Comparison of ENCODE assay signal across 20 cellular contexts in genomic region chr1:151809625-151810556, GRCh38. TPM values are rescaled to one million over a fixed set of nuclear protein-coding genes. Genes with fewer than 3 reads are reported as not detected.
DNase-seq lines count a peak whose midpoint lies in the region; ATAC-seq and TF ChIP-seq lines count a peak whose summit lies in the region.
"Had no signal": no experiment of that assay in that cellular context is flagged by ENCODE, and none has a peak within 500 bp of the region (broad histone marks: within the 10 kb centered on the region; RNA-seq: fewer than 3 reads in every experiment).

No MANE protein-coding gene starts in this region.

- no peaks in the 10 kb centered on the region for H3K27me3 Mint-ChIP-seq in activated T-cell treated with anti-CD3 and anti-CD28 coated beads, Interleukin-2, amount 50 U/mL, for 72 hours (ENCODE audit: low read depth)
- no peaks in the 10 kb centered on the region for H3K27me3 Mint-ChIP-seq in activated T-cell treated with anti-CD3 and anti-CD28 coated beads, Interleukin-2, amount 50 U/mL, for 4 hours (ENCODE audit: low read depth)
- no peaks in the 10 kb centered on the region for H3K27me3 Mint-ChIP-seq in activated T-helper 17 cell treated with anti-CD3 and anti-CD28 coated beads, Interleukin-2, amount 50 U/mL, for 72 hours
- peaks cover 44% of the 10 kb centered on the region for H3K27me3 Mint-ChIP-seq in type B pancreatic cell
- H3K27me3 Mint-ChIP-seq: activated naive CD8-positive, alpha-beta T cell treated with anti-CD3 and anti-CD28 coated beads for 36 hours; CD4-positive, alpha-beta T cell had no signal

- peak overlapping the region; percentile 62 for H3K27ac ChIP-seq in layer of hippocampus (ENCODE audit: low read depth, low read length)
- H3K27ac ChIP-seq: hepatocyte, HL-60 had no signal

- H3K9me3 Mint-ChIP-seq in activated T-cell treated with anti-CD3 and anti-CD28 coated beads, Interleukin-2, amount 50 U/mL, for 72 hours: no peaks in the 10 kb centered on the region
- no peaks in the 10 kb centered on the region for H3K9me3 Mint-ChIP-seq in activated T-cell treated with anti-CD3 and anti-CD28 coated beads, Interleukin-2, amount 50 U/mL, for 4 hours
- no peaks in the 10 kb centered on the region for H3K9me3 Mint-ChIP-seq in activated T-helper 17 cell treated with anti-CD3 and anti-CD28 coated beads, Interleukin-2, amount 50 U/mL, for 72 hours
- H3K9me3 Mint-ChIP-seq in type B pancreatic cell: no peaks in the 10 kb centered on the region
- H3K9me3 Mint-ChIP-seq: activated CD4-positive, alpha-beta T cell treated with anti-CD3 and anti-CD28 coated beads, Interleukin-2, amount 10 ng/mL, durations not matched to agents 24 days and 14 days; activated naive CD8-positive, alpha-beta T cell treated with anti-CD3 and anti-CD28 coated beads for 36 hours; CD4-positive, alpha-beta T cell had no signal

- H3K36me3 Mint-ChIP-seq in activated T-cell treated with anti-CD3 and anti-CD28 coated beads, Interleukin-2, amount 50 U/mL, for 72 hours (ENCODE audit: insufficient read depth in 2 of 2): no peaks in the 10 kb centered on the region
- no peaks in the 10 kb centered on the region for H3K36me3 Mint-ChIP-seq in activated T-cell treated with anti-CD3 and anti-CD28 coated beads, Interleukin-2, amount 50 U/mL, for 4 hours (ENCODE audit: insufficient read depth)
- peaks cover 87% of the 10 kb centered on the region for H3K36me3 Mint-ChIP-seq in activated T-helper 17 cell treated with anti-CD3 and anti-CD28 coated beads, Interleukin-2, amount 50 U/mL, for 72 hours (ENCODE audit: low read depth)
- H3K36me3 Mint-ChIP-seq in type B pancreatic cell: no peaks in the 10 kb centered on the region
- H3K36me3 Mint-ChIP-seq: activated naive CD8-positive, alpha-beta T cell treated with anti-CD3 and anti-CD28 coated beads for 36 hours had no signal

- no peak for TF ChIP-seq CTCF in type B pancreatic cell (conservative IDR thresholded peaks at IDR 0.05)

- H3K4me3 Mint-ChIP-seq in activated T-cell treated with anti-CD3 and anti-CD28 coated beads, Interleukin-2, amount 50 U/mL, for 72 hours: no peak overlapping the region
- H3K4me3 Mint-ChIP-seq in activated T-cell treated with anti-CD3 and anti-CD28 coated beads, Interleukin-2, amount 50 U/mL, for 4 hours: no peak overlapping the region
- no peak overlapping the region for H3K4me3 Mint-ChIP-seq in activated T-helper 17 cell treated with anti-CD3 and anti-CD28 coated beads, Interleukin-2, amount 50 U/mL, for 72 hours
- H3K4me3 Mint-ChIP-seq in type B pancreatic cell: no peak overlapping the region
- H3K4me3 Mint-ChIP-seq: activated CD4-positive, alpha-beta T cell treated with anti-CD3 and anti-CD28 coated beads, Interleukin-2, amount 10 ng/mL, durations not matched to agents 24 days and 14 days; activated naive CD8-positive, alpha-beta T cell treated with anti-CD3 and anti-CD28 coated beads for 36 hours; CD4-positive, alpha-beta T cell had no signal

- peak overlapping the region; percentile 67 for H3K27ac Mint-ChIP-seq in activated T-cell treated with anti-CD3 and anti-CD28 coated beads, Interleukin-2, amount 50 U/mL, for 72 hours
- H3K27ac Mint-ChIP-seq in activated T-helper 17 cell treated with anti-CD3 and anti-CD28 coated beads, Interleukin-2, amount 50 U/mL, for 72 hours: peak overlapping the region; percentile 72
- H3K27ac Mint-ChIP-seq in type B pancreatic cell: peak overlapping the region; percentile 50
- H3K27ac Mint-ChIP-seq: activated CD4-positive, alpha-beta T cell treated with anti-CD3 and anti-CD28 coated beads, Interleukin-2, amount 10 ng/mL, durations not matched to agents 24 days and 14 days; activated naive CD8-positive, alpha-beta T cell treated with anti-CD3 and anti-CD28 coated beads for 36 hours; CD4-positive, alpha-beta T cell had no signal

- DNase-seq in activated T-cell treated with anti-CD3 and anti-CD28 coated beads, Interleukin-2, amount 50 U/mL, for 72 hours: no peak
- DNase-seq in activated T-cell treated with anti-CD3 and anti-CD28 coated beads, Interleukin-2, amount 50 U/mL, for 4 hours: no peak
- no peak for DNase-seq in type B pancreatic cell (ENCODE audit: extremely low spot score, unreplicated experiment)
- DNase-seq in DMS 273 (lab: John Stamatoyannopoulos, UW; ENCODE audit: unreplicated experiment): no peak
- DNase-seq: activated CD4-positive, alpha-beta T cell treated with anti-CD3 and anti-CD28 coated beads, Interleukin-2, amount 10 ng/mL, durations not matched to agents 24 days and 14 days; activated naive CD8-positive, alpha-beta T cell treated with anti-CD3 and anti-CD28 coated beads for 36 hours; CD4-positive, alpha-beta T cell; effector CD4-positive, alpha-beta T cell; KG1; left cardiac atrium; NCI-H1105; occipital lobe; stimulated activated CD4-positive, alpha-beta T cell treated with anti-CD3 and anti-CD28 coated beads, Interleukin-4, amount 100 ng/mL, for 24 hours had no signal

- H3K27me3 ChIP-seq in layer of hippocampus (ENCODE audit: control insufficient read depth, insufficient read depth, low read length): no peaks in the 10 kb centered on the region
- H3K27me3 ChIP-seq: hepatocyte had no signal

- ATAC-seq in activated T-cell treated with anti-CD3 and anti-CD28 coated beads, Interleukin-2, amount 50 U/mL, for 72 hours (replicated peaks in 1 of 2): no peak
- ATAC-seq in activated T-cell treated with anti-CD3 and anti-CD28 coated beads, Interleukin-2, amount 50 U/mL, for 4 hours: no peak
- no peak for ATAC-seq in activated T-helper 17 cell treated with anti-CD3 and anti-CD28 coated beads, Interleukin-2, amount 50 U/mL, for 72 hours (replicated peaks)
- ATAC-seq in GM21737 (IDR thresholded peaks at IDR 0.05; ENCODE audit: unreplicated experiment) (no peak), GM18517 (IDR thresholded peaks at IDR 0.05; ENCODE audit: unreplicated experiment) (no peak)

- H3K4me1 Mint-ChIP-seq in activated T-cell treated with anti-CD3 and anti-CD28 coated beads, Interleukin-2, amount 50 U/mL, for 72 hours (ENCODE audit: low read depth): no peaks in the 10 kb centered on the region
- peaks cover 17% of the 10 kb centered on the region for H3K4me1 Mint-ChIP-seq in activated T-cell treated with anti-CD3 and anti-CD28 coated beads, Interleukin-2, amount 50 U/mL, for 4 hours (ENCODE audit: low read depth)
- H3K4me1 Mint-ChIP-seq in activated T-helper 17 cell treated with anti-CD3 and anti-CD28 coated beads, Interleukin-2, amount 50 U/mL, for 72 hours: peaks cover 27% of the 10 kb centered on the region
- peaks cover 10% of the 10 kb centered on the region for H3K4me1 Mint-ChIP-seq in type B pancreatic cell (ENCODE audit: unreplicated experiment)
- H3K4me1 Mint-ChIP-seq: activated naive CD8-positive, alpha-beta T cell treated with anti-CD3 and anti-CD28 coated beads for 36 hours had no signal

RNA-seq across cellular contexts. Expression of gene LINGO4, which starts 4.7 kb away (rescaled TPM):
- total RNA-seq in activated T-cell treated with anti-CD3 and anti-CD28 coated beads, Interleukin-2, amount 50 U/mL, for 72 hours: under 1 TPM; 0.19 to 0.88 TPM
- total RNA-seq in activated T-cell treated with anti-CD3 and anti-CD28 coated beads, Interleukin-2, amount 50 U/mL, for 4 hours: under 1 TPM; 0.08 to 0.16 (median 0.16) TPM
- total RNA-seq in activated T-helper 17 cell treated with anti-CD3 and anti-CD28 coated beads, Interleukin-2, amount 50 U/mL, for 72 hours: 1 to 10 TPM; 1.3 to 4.0 TPM
- total RNA-seq in type B pancreatic cell (ENCODE audit: low replicate concordance): not detected in 2 replicates
- total RNA-seq: activated CD4-positive, alpha-beta T cell treated with anti-CD3 and anti-CD28 coated beads, Interleukin-2, amount 10 ng/mL, durations not matched to agents 24 days and 14 days; activated naive CD8-positive, alpha-beta T cell treated with anti-CD3 and anti-CD28 coated beads for 36 hours; Daoy; hepatocyte; occipital lobe had no signal

RNA-seq across cellular contexts. Expression of gene TDRKH, which starts 19.6 kb away (rescaled TPM):
- total RNA-seq in activated T-cell treated with anti-CD3 and anti-CD28 coated beads, Interleukin-2, amount 50 U/mL, for 72 hours: 10 to 100 TPM; 26.3 to 29.3 TPM
- 10 to 100 TPM in 2 of 3 donors, 1 to 10 TPM in 1; 9.6 to 10.4 (median 10.1) TPM for total RNA-seq in activated T-cell treated with anti-CD3 and anti-CD28 coated beads, Interleukin-2, amount 50 U/mL, for 4 hours
- total RNA-seq in activated T-helper 17 cell treated with anti-CD3 and anti-CD28 coated beads, Interleukin-2, amount 50 U/mL, for 72 hours: 10 to 100 TPM; 20.3 to 21.8 TPM
- 8.9 and 10.0 TPM in 2 replicates for total RNA-seq in type B pancreatic cell (ENCODE audit: low replicate concordance)

RNA-seq across cellular contexts. Expression of gene RORC, which starts 21.7 kb away (rescaled TPM):
- 10 to 100 TPM in 1 of 2 donors, 1 to 10 TPM in 1; 1.8 to 10.3 TPM for total RNA-seq in activated T-cell treated with anti-CD3 and anti-CD28 coated beads, Interleukin-2, amount 50 U/mL, for 72 hours
- 1 to 10 TPM; 1.1 to 5.1 (median 3.7) TPM for total RNA-seq in activated T-cell treated with anti-CD3 and anti-CD28 coated beads, Interleukin-2, amount 50 U/mL, for 4 hours
- total RNA-seq in activated T-helper 17 cell treated with anti-CD3 and anti-CD28 coated beads, Interleukin-2, amount 50 U/mL, for 72 hours: 10 to 100 TPM; 39.5 to 55.2 TPM
- total RNA-seq in type B pancreatic cell (ENCODE audit: low replicate concordance): not detected in 2 replicates
- total RNA-seq: Daoy had no signal

RNA-seq across cellular contexts. Expression of gene C2CD4D, which starts 29.7 kb away (rescaled TPM):
- total RNA-seq in activated T-cell treated with anti-CD3 and anti-CD28 coated beads, Interleukin-2, amount 50 U/mL, for 72 hours: 1 to 10 TPM; 2.1 to 4.4 TPM
- under 1 TPM; 0.33 to 0.90 (median 0.87) TPM for total RNA-seq in activated T-cell treated with anti-CD3 and anti-CD28 coated beads, Interleukin-2, amount 50 U/mL, for 4 hours
- 1 to 10 TPM; 3.9 to 5.6 TPM for total RNA-seq in activated T-helper 17 cell treated with anti-CD3 and anti-CD28 coated beads, Interleukin-2, amount 50 U/mL, for 72 hours
- 0.43 and 0.45 TPM in 2 replicates for total RNA-seq in type B pancreatic cell (ENCODE audit: low replicate concordance)
- total RNA-seq: Daoy, hepatocyte, left cardiac atrium had no signal

RNA-seq across cellular contexts. Expression of gene THEM5, which starts 43.6 kb away (rescaled TPM):
- total RNA-seq in activated T-cell treated with anti-CD3 and anti-CD28 coated beads, Interleukin-2, amount 50 U/mL, for 72 hours: under 1 TPM in 1 of 2 donors, not detected in 1; 0.25 TPM
- total RNA-seq in activated T-cell treated with anti-CD3 and anti-CD28 coated beads, Interleukin-2, amount 50 U/mL, for 4 hours: not detected
- total RNA-seq in activated T-helper 17 cell treated with anti-CD3 and anti-CD28 coated beads, Interleukin-2, amount 50 U/mL, for 72 hours: not detected
- not detected in 2 replicates for total RNA-seq in type B pancreatic cell (ENCODE audit: low replicate concordance)
- total RNA-seq: activated CD4-positive, alpha-beta T cell treated with anti-CD3 and anti-CD28 coated beads, Interleukin-2, amount 10 ng/mL, durations not matched to agents 24 days and 14 days; activated naive CD8-positive, alpha-beta T cell treated with anti-CD3 and anti-CD28 coated beads for 36 hours; CD4-positive, alpha-beta T cell; Daoy; hepatocyte; left cardiac atrium; occipital lobe had no signal
